12 cellular contexts compared by ENCODE assay signal in the genomic region with DNA sequence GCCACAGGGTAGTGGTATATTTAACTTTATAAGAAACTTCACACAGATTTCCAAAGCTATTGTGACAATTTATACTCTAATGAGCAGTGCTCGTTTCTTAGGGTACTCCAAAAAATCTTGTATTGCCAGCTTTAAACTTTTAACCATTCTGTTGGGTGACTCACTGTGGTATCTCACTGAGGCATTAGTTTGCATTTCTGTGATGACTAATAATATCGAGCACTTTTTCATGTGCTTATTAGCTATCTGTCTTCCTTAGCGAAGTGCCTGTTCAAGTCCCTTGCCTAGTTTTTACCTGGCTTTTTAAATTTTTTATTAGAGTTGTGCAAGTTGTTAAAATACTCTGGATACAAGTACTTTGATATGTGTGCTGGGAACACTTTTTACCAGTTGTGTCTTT. TPM values are rescaled to one million over a fixed set of nuclear protein-coding genes. Genes with fewer than 3 reads are reported as not detected.
A peak's percentile ranks its signal among the peaks of the same experiment; 100 is the strongest.
DNase-seq lines count a peak whose midpoint lies in the region; ATAC-seq and TF ChIP-seq lines count a peak whose summit lies in the region.
"Had no signal": no experiment of that assay in that cellular context is flagged by ENCODE, and none has a peak within 500 bp of the region (broad histone marks: within the 10 kb centered on the region; RNA-seq: fewer than 3 reads in every experiment).

No MANE protein-coding gene starts in this region.

- H3K36me3 Mint-ChIP-seq in activated naive CD8-positive, alpha-beta T cell treated with anti-CD3 and anti-CD28 coated beads, Interleukin-2, amount 50 U/mL, for 24 hours (ENCODE audit: low read depth): no peaks in the 10 kb centered on the region
- H3K36me3 Mint-ChIP-seq in activated naive CD8-positive, alpha-beta T cell treated with anti-CD3 and anti-CD28 coated beads for 36 hours: no peaks in the 10 kb centered on the region
- H3K36me3 Mint-ChIP-seq in activated CD4-positive, alpha-beta memory T cell treated with anti-CD3 and anti-CD28 coated beads, Interleukin-2, amount 10 ng/mL, durations not matched to agents 7 days and 5 days (ENCODE audit: low read depth): no peaks in the 10 kb centered on the region
- H3K36me3 Mint-ChIP-seq in activated CD8-positive, alpha-beta T cell treated with anti-CD3 and anti-CD28 coated beads for 36 hours (ENCODE audit: low read depth): no peaks in the 10 kb centered on the region
- H3K36me3 Mint-ChIP-seq: mesothelial cell of epicardium had no signal

- CTCF ChIA-PET in activated CD4-positive, alpha-beta memory T cell treated with anti-CD3 and anti-CD28 coated beads, Interleukin-2, amount 10 ng/mL, durations not matched to agents 7 days and 5 days (lab: Charles Lee): interaction anchor here (1.0 to 1.1 kb wide), 2 partner anchors 29 to 120 kb away, joined by 3 to 4 read pairs; no protein-coding TSS in a partner anchor
- CTCF ChIA-PET in activated CD8-positive, alpha-beta T cell treated with anti-CD3 and anti-CD28 coated beads for 36 hours (lab: Charles Lee): interaction anchor here (1.1 kb wide), 1 partner anchor 29 kb away, joined by 3 read pairs; no protein-coding TSS in a partner anchor

- POLR2A ChIA-PET in activated CD4-positive, alpha-beta memory T cell treated with anti-CD3 and anti-CD28 coated beads, Interleukin-2, amount 10 ng/mL, durations not matched to agents 7 days and 5 days (lab: Charles Lee): no interaction called here
- POLR2A ChIA-PET in activated CD8-positive, alpha-beta T cell treated with anti-CD3 and anti-CD28 coated beads for 36 hours (lab: Charles Lee): no interaction called here

- DNase-seq in activated naive CD8-positive, alpha-beta T cell treated with anti-CD3 and anti-CD28 coated beads, Interleukin-2, amount 50 U/mL, for 24 hours: no peak
- no peak for DNase-seq in activated naive CD8-positive, alpha-beta T cell treated with anti-CD3 and anti-CD28 coated beads for 36 hours
- DNase-seq in fibroblast of peridontal ligament (ENCODE audit: extremely low read depth) (peak; percentile 18), stromal cell of bone marrow (ENCODE audit: low read depth) (peak; percentile 15)
- no peak for DNase-seq in activated CD4-positive, alpha-beta memory T cell treated with anti-CD3 and anti-CD28 coated beads, Interleukin-2, amount 10 ng/mL, durations not matched to agents 7 days and 5 days
- DNase-seq in stimulated activated naive CD4-positive, alpha-beta T cell (lab: John Stamatoyannopoulos, UW): no peak
- DNase-seq in activated CD8-positive, alpha-beta T cell treated with anti-CD3 and anti-CD28 coated beads for 36 hours: no peak
- DNase-seq: activated T-cell treated with anti-CD3 and anti-CD28 coated beads for 4 hours, Calu3, colonic mucosa had no signal

- no peak overlapping the region for H3K27ac Mint-ChIP-seq in activated naive CD8-positive, alpha-beta T cell treated with anti-CD3 and anti-CD28 coated beads, Interleukin-2, amount 50 U/mL, for 24 hours
- no peak overlapping the region for H3K27ac Mint-ChIP-seq in activated naive CD8-positive, alpha-beta T cell treated with anti-CD3 and anti-CD28 coated beads for 36 hours
- no peak overlapping the region for H3K27ac Mint-ChIP-seq in activated CD4-positive, alpha-beta memory T cell treated with anti-CD3 and anti-CD28 coated beads, Interleukin-2, amount 10 ng/mL, durations not matched to agents 7 days and 5 days
- H3K27ac Mint-ChIP-seq in activated CD8-positive, alpha-beta T cell treated with anti-CD3 and anti-CD28 coated beads for 36 hours: no peak overlapping the region
- H3K27ac Mint-ChIP-seq: mesothelial cell of epicardium had no signal

- H3K4me3 Mint-ChIP-seq in activated naive CD8-positive, alpha-beta T cell treated with anti-CD3 and anti-CD28 coated beads, Interleukin-2, amount 50 U/mL, for 24 hours: no peak overlapping the region
- no peak overlapping the region for H3K4me3 Mint-ChIP-seq in activated naive CD8-positive, alpha-beta T cell treated with anti-CD3 and anti-CD28 coated beads for 36 hours
- H3K4me3 Mint-ChIP-seq in activated CD4-positive, alpha-beta memory T cell treated with anti-CD3 and anti-CD28 coated beads, Interleukin-2, amount 10 ng/mL, durations not matched to agents 7 days and 5 days: no peak overlapping the region
- no peak overlapping the region for H3K4me3 Mint-ChIP-seq in activated CD8-positive, alpha-beta T cell treated with anti-CD3 and anti-CD28 coated beads for 36 hours
- H3K4me3 Mint-ChIP-seq: mesothelial cell of epicardium had no signal

- no peaks in the 10 kb centered on the region for H3K9me3 Mint-ChIP-seq in activated naive CD8-positive, alpha-beta T cell treated with anti-CD3 and anti-CD28 coated beads, Interleukin-2, amount 50 U/mL, for 24 hours
- H3K9me3 Mint-ChIP-seq in activated naive CD8-positive, alpha-beta T cell treated with anti-CD3 and anti-CD28 coated beads for 36 hours: no peaks in the 10 kb centered on the region
- no peaks in the 10 kb centered on the region for H3K9me3 Mint-ChIP-seq in activated CD4-positive, alpha-beta memory T cell treated with anti-CD3 and anti-CD28 coated beads, Interleukin-2, amount 10 ng/mL, durations not matched to agents 7 days and 5 days
- H3K9me3 Mint-ChIP-seq in activated CD8-positive, alpha-beta T cell treated with anti-CD3 and anti-CD28 coated beads for 36 hours: no peaks in the 10 kb centered on the region

- no peak for TF ChIP-seq CTCF in activated CD8-positive, alpha-beta T cell treated with anti-CD3 and anti-CD28 coated beads for 36 hours (IDR thresholded peaks at IDR 0.05)

- H3K27me3 Mint-ChIP-seq in activated naive CD8-positive, alpha-beta T cell treated with anti-CD3 and anti-CD28 coated beads, Interleukin-2, amount 50 U/mL, for 24 hours: no peaks in the 10 kb centered on the region
- H3K27me3 Mint-ChIP-seq in activated naive CD8-positive, alpha-beta T cell treated with anti-CD3 and anti-CD28 coated beads for 36 hours: peaks cover 4% of the 10 kb centered on the region
- H3K27me3 Mint-ChIP-seq in activated CD4-positive, alpha-beta memory T cell treated with anti-CD3 and anti-CD28 coated beads, Interleukin-2, amount 10 ng/mL, durations not matched to agents 7 days and 5 days: no peaks in the 10 kb centered on the region
- peaks cover 3% of the 10 kb centered on the region for H3K27me3 Mint-ChIP-seq in activated CD8-positive, alpha-beta T cell treated with anti-CD3 and anti-CD28 coated beads for 36 hours

- H3K4me1 Mint-ChIP-seq in activated naive CD8-positive, alpha-beta T cell treated with anti-CD3 and anti-CD28 coated beads, Interleukin-2, amount 50 U/mL, for 24 hours: no peaks in the 10 kb centered on the region
- H3K4me1 Mint-ChIP-seq in activated naive CD8-positive, alpha-beta T cell treated with anti-CD3 and anti-CD28 coated beads for 36 hours: peaks cover 2% of the 10 kb centered on the region
- H3K4me1 Mint-ChIP-seq in activated CD4-positive, alpha-beta memory T cell treated with anti-CD3 and anti-CD28 coated beads, Interleukin-2, amount 10 ng/mL, durations not matched to agents 7 days and 5 days: no peaks in the 10 kb centered on the region
- H3K4me1 Mint-ChIP-seq in activated CD8-positive, alpha-beta T cell treated with anti-CD3 and anti-CD28 coated beads for 36 hours (ENCODE audit: low read depth): no peaks in the 10 kb centered on the region

- ATAC-seq in activated naive CD8-positive, alpha-beta T cell treated with anti-CD3 and anti-CD28 coated beads, Interleukin-2, amount 50 U/mL, for 24 hours: peak; percentile 54
- ATAC-seq in SK-N-SH treated with all-trans-retinoic acid at 6 μM for 48 hours: peak; percentile 45; the same call in 1 of the 3 replicates
- ATAC-seq in activated CD8-positive, alpha-beta T cell treated with anti-CD3 and anti-CD28 coated beads for 36 hours: no peak

- intact Hi-C loops in activated CD8-positive, alpha-beta T cell treated with anti-CD3 and anti-CD28 coated beads for 36 hours (cut with micrococcal nuclease): no loop called here

TF ChIP-seq in SK-N-SH treated with all-trans-retinoic acid at 6 μM for 48 hours, 23 proteins besides CTCF, POLR2A, EP300 and RAD21 (continues in another document):
- TF ChIP-seq, protein P1, sequence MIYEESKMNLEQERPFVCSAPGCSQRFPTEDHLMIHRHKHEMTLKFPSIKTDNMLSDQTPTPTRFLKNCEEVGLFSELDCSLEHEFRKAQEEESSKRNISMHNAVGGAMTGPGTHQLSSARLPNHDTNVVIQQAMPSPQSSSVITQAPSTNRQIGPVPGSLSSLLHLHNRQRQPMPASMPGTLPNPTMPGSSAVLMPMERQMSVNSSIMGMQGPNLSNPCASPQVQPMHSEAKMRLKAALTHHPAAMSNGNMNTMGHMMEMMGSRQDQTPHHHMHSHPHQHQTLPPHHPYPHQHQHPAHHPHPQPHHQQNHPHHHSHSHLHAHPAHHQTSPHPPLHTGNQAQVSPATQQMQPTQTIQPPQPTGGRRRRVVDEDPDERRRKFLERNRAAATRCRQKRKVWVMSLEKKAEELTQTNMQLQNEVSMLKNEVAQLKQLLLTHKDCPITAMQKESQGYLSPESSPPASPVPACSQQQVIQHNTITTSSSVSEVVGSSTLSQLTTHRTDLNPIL (CRISPR knock-in tag; IDR thresholded peaks at IDR 0.05; ENCODE audit: low read depth): no peak
- no peak for TF ChIP-seq TOX (CRISPR knock-in tag; IDR thresholded peaks at IDR 0.05; ENCODE audit: borderline replicate concordance)
- TF ChIP-seq CSRNP3 (CRISPR knock-in tag; IDR thresholded peaks at IDR 0.05): no peak
- TF ChIP-seq ARNTL (CRISPR knock-in tag; IDR thresholded peaks at IDR 0.05; ENCODE audit: borderline replicate concordance, low read depth): no peak

RNA-seq across cellular contexts. Expression of gene PNMA3, which starts 5.5 kb away (rescaled TPM):
- 1 to 10 TPM; 1.4 to 1.9 TPM for total RNA-seq in activated naive CD8-positive, alpha-beta T cell treated with anti-CD3 and anti-CD28 coated beads for 36 hours
- total RNA-seq in activated CD4-positive, alpha-beta memory T cell treated with anti-CD3 and anti-CD28 coated beads, Interleukin-2, amount 10 ng/mL, durations not matched to agents 7 days and 5 days: 1 to 10 TPM; 3.3 to 3.6 TPM
- 1 to 10 TPM; 1.1 to 1.4 TPM for total RNA-seq in activated CD8-positive, alpha-beta T cell treated with anti-CD3 and anti-CD28 coated beads for 36 hours
- total RNA-seq: Calu3 had no signal

RNA-seq across cellular contexts. Expression of gene PNMA6A, which starts 10.5 kb away (rescaled TPM):
- 1 to 10 TPM; 2.0 to 2.1 TPM for total RNA-seq in activated naive CD8-positive, alpha-beta T cell treated with anti-CD3 and anti-CD28 coated beads for 36 hours
- under 1 TPM; 0.20 to 0.25 TPM for total RNA-seq in activated CD4-positive, alpha-beta memory T cell treated with anti-CD3 and anti-CD28 coated beads, Interleukin-2, amount 10 ng/mL, durations not matched to agents 7 days and 5 days
- total RNA-seq in activated CD8-positive, alpha-beta T cell treated with anti-CD3 and anti-CD28 coated beads for 36 hours: under 1 TPM; 0.40 to 0.43 TPM

Comparison
In these comparisons a context has a peak if more than half of its experiments do, and no peak if none do; other contexts are left out.
1. DNase-seq: peak in fibroblast of peridontal ligament (single experiment) and stromal cell of bone marrow (single experiment); none in activated naive CD8-positive, alpha-beta T cell treated with anti-CD3 and anti-CD28 coated beads, Interleukin-2, amount 50 U/mL, for 24 hours (single experiment), activated naive CD8-positive, alpha-beta T cell treated with anti-CD3 and anti-CD28 coated beads for 36 hours (single experiment), activated CD4-positive, alpha-beta memory T cell treated with anti-CD3 and anti-CD28 coated beads, Interleukin-2, amount 10 ng/mL, durations not matched to agents 7 days and 5 days (single experiment), stimulated activated naive CD4-positive, alpha-beta T cell (0 of 6) and activated CD8-positive, alpha-beta T cell treated with anti-CD3 and anti-CD28 coated beads for 36 hours (single experiment).